ENCODE assay signal across 7 cellular contexts in genomic region chr12:124399622-124400021, GRCh38.
DNase-seq lines count a peak whose midpoint lies in the region; ATAC-seq, FAIRE-seq and TF ChIP-seq lines count a peak whose summit lies in the region.

No MANE protein-coding gene starts in this region.

- H3K4me3 Mint-ChIP-seq in chondrocyte (ENCODE audit: unreplicated experiment) = no peak overlapping the region
- peak overlapping the region; percentile 55 for H3K4me3 Mint-ChIP-seq in nephron progenitor cell

- TF ChIP-seq CTCF in Peyer's patch (IDR thresholded peaks at IDR 0.05) (peak in 5 of 6 experiments; percentile 41 to 66 (median 60)), chondrocyte (IDR thresholded peaks at IDR 0.05) (peak; percentile 81), nephron progenitor cell (IDR thresholded peaks at IDR 0.05) (peak; percentile 67)

- ATAC-seq in HG03342 (IDR thresholded peaks at IDR 0.05; ENCODE audit: unreplicated experiment) = no peak

- no peaks in the 10 kb centered on the region for H3K9me3 ChIP-seq in Peyer's patch

- peaks cover 52% of the 10 kb centered on the region for H3K4me1 Mint-ChIP-seq in chondrocyte (ENCODE audit: low read depth)
- H3K4me1 Mint-ChIP-seq in nephron progenitor cell = peaks cover 65% of the 10 kb centered on the region

- no peaks in the 10 kb centered on the region for H3K27me3 ChIP-seq in Peyer's patch

- DNase-seq in GM12892 (ENCODE audit: insufficient read length) (peak; percentile 62), Peyer's patch (peak in 2 of 3 donors; percentile 61 to 65), chondrocyte (ENCODE audit: low spot score) (no peak), nephron progenitor cell (peak; percentile 63), GF-D8 (lab: John Stamatoyannopoulos, UW) (no peak), NCI-H1694 (lab: John Stamatoyannopoulos, UW) (no peak)

- H3K9me3 Mint-ChIP-seq in chondrocyte (ENCODE audit: low read depth) (no peaks in the 10 kb centered on the region), nephron progenitor cell (no peaks in the 10 kb centered on the region)

- H3K4me3 ChIP-seq in Peyer's patch = no peak overlapping the region

- H3K36me3 ChIP-seq in Peyer's patch = peaks cover 0 to 44% (median 0%) of the 10 kb centered on the region in 3 donors

- H3K27me3 Mint-ChIP-seq in chondrocyte (ENCODE audit: low read depth) = no peaks in the 10 kb centered on the region
- peaks cover 4% of the 10 kb centered on the region for H3K27me3 Mint-ChIP-seq in nephron progenitor cell (ENCODE audit: low read depth, poor library complexity)

- FAIRE-seq in GM12892 (lab: Jason Lieb, UNC) = peak; percentile 75

- peak overlapping the region; percentile 29 for H3K27ac Mint-ChIP-seq in chondrocyte (ENCODE audit: unreplicated experiment)
- no peak overlapping the region for H3K27ac Mint-ChIP-seq in nephron progenitor cell

- H3K36me3 Mint-ChIP-seq in chondrocyte (ENCODE audit: low read depth) (peaks cover 10% of the 10 kb centered on the region), nephron progenitor cell (ENCODE audit: low read depth) (peaks cover 15% of the 10 kb centered on the region)

- peak overlapping the region in 3 of 4 donors; percentile 32 to 53 (median 35) for H3K27ac ChIP-seq in Peyer's patch

- peaks cover 0 to 52% (median 0%) of the 10 kb centered on the region in 4 donors for H3K4me1 ChIP-seq in Peyer's patch

- TF ChIP-seq POLR2A in GM12892 (IDR thresholded peaks at IDR 0.05; ENCODE audit: low read depth, low read length) (no peak), Peyer's patch (IDR thresholded peaks at IDR 0.05) (no peak)

Comparison
In these comparisons a context has a peak if more than half of its experiments do, and no peak if none do; other contexts are left out.
1. DNase-seq: peak in GM12892 (single experiment), Peyer's patch (2 of 3) and nephron progenitor cell (single experiment); none in chondrocyte (single experiment), GF-D8 (single experiment) and NCI-H1694 (single experiment).
2. Peak in every context shown above with its lines, with median percentiles within 50 percentile points of each other: CTCF ChIP-seq.